ENCODE assay signal across 6 cellular contexts in the genomic region with DNA sequence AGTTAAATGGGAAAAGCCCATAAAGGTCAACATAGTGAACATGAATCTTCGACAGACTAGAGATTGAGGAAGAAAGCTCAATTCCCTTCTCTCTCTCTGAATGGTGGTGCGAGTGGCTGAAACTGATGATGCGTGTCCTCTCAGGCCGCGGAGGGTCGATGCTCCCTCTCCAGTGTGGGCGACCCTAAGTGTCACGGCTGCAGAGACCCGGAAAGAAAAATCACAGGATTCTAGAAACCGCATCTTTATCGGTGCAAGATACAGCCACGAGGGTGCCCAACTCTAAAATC. TPM values are rescaled to one million over a fixed set of nuclear protein-coding genes. Genes with fewer than 3 reads are reported as not detected.
DNase-seq lines count a peak whose midpoint lies in the region; ATAC-seq lines count a peak whose summit lies in the region.

No MANE protein-coding gene starts in this region.

- no peaks in the 10 kb centered on the region for H3K27me3 ChIP-seq in mononuclear cell (ENCODE audit: insufficient read depth, low read length)

- peak overlapping the region; percentile 99 for H3K27ac Mint-ChIP-seq in activated naive CD8-positive, alpha-beta T cell treated with anti-CD3 and anti-CD28 coated beads, Interleukin-2, amount 10 ng/mL, durations not matched to agents 7 days and 5 days

- DNase-seq in activated naive CD8-positive, alpha-beta T cell treated with anti-CD3 and anti-CD28 coated beads, Interleukin-2, amount 10 ng/mL, durations not matched to agents 7 days and 5 days, result no peak
- DNase-seq in NCI-H748 treated with DMSO at 0.1 percent for 48 hours (lab: John Stamatoyannopoulos, UW), result no peak

- H3K4me1 Mint-ChIP-seq in activated naive CD8-positive, alpha-beta T cell treated with anti-CD3 and anti-CD28 coated beads, Interleukin-2, amount 10 ng/mL, durations not matched to agents 7 days and 5 days, result peaks cover 24% of the 10 kb centered on the region

- no peaks in the 10 kb centered on the region for H3K9me3 ChIP-seq in mononuclear cell (ENCODE audit: low read depth, low read length)

- no peaks in the 10 kb centered on the region for H3K27me3 Mint-ChIP-seq in activated naive CD8-positive, alpha-beta T cell treated with anti-CD3 and anti-CD28 coated beads, Interleukin-2, amount 10 ng/mL, durations not matched to agents 7 days and 5 days

- H3K36me3 Mint-ChIP-seq in activated naive CD8-positive, alpha-beta T cell treated with anti-CD3 and anti-CD28 coated beads, Interleukin-2, amount 10 ng/mL, durations not matched to agents 7 days and 5 days, result peaks cover 14% of the 10 kb centered on the region

- POLR2A ChIA-PET in activated naive CD8-positive, alpha-beta T cell treated with anti-CD3 and anti-CD28 coated beads, Interleukin-2, amount 10 ng/mL, durations not matched to agents 7 days and 5 days (lab: Charles Lee), result interaction anchor here (0.6 to 4.2 kb wide), 19 partner anchors 9 to 1310 kb away, joined by 3 to 35 read pairs (median 5); a partner anchor contains a TSS

- H3K4me3 ChIP-seq in mononuclear cell (ENCODE audit: low read length), result peak overlapping the region; percentile 99

- H3K4me1 ChIP-seq in mononuclear cell (ENCODE audit: insufficient read depth, low read length), result peaks cover 52% of the 10 kb centered on the region

- no peaks in the 10 kb centered on the region for H3K9me3 Mint-ChIP-seq in activated naive CD8-positive, alpha-beta T cell treated with anti-CD3 and anti-CD28 coated beads, Interleukin-2, amount 10 ng/mL, durations not matched to agents 7 days and 5 days

- ATAC-seq in HG02885 (IDR thresholded peaks at IDR 0.05; ENCODE audit: poor library complexity, unreplicated experiment) (peak; percentile 9), HG03095 (IDR thresholded peaks at IDR 0.05; ENCODE audit: unreplicated experiment) (no peak), GM18520 (IDR thresholded peaks at IDR 0.05; ENCODE audit: unreplicated experiment) (no peak)
- ATAC-seq in activated naive CD8-positive, alpha-beta T cell treated with anti-CD3 and anti-CD28 coated beads, Interleukin-2, amount 10 ng/mL, durations not matched to agents 7 days and 5 days (ENCODE audit: low read depth), result peak; percentile 0

- H3K4me3 Mint-ChIP-seq in activated naive CD8-positive, alpha-beta T cell treated with anti-CD3 and anti-CD28 coated beads, Interleukin-2, amount 10 ng/mL, durations not matched to agents 7 days and 5 days, result peak overlapping the region; percentile 94

RNA-seq across cellular contexts. Expression of a gene that starts 0.5 kb away (rescaled TPM):
- total RNA-seq in activated naive CD8-positive, alpha-beta T cell treated with anti-CD3 and anti-CD28 coated beads, Interleukin-2, amount 10 ng/mL, durations not matched to agents 7 days and 5 days, result 10 to 100 TPM; 91.7 to 98.0 TPM
- total RNA-seq in mononuclear cell, result 122 TPM

RNA-seq across cellular contexts. Expression of a gene that starts 10.7 kb away (rescaled TPM):
- total RNA-seq in activated naive CD8-positive, alpha-beta T cell treated with anti-CD3 and anti-CD28 coated beads, Interleukin-2, amount 10 ng/mL, durations not matched to agents 7 days and 5 days, result 10 to 100 TPM; 35.7 to 40.1 TPM
- 8.2 TPM for total RNA-seq in mononuclear cell

RNA-seq across cellular contexts. Expression of a gene that starts 35.4 kb away (rescaled TPM):
- 1 to 10 TPM; 1.2 TPM for total RNA-seq in activated naive CD8-positive, alpha-beta T cell treated with anti-CD3 and anti-CD28 coated beads, Interleukin-2, amount 10 ng/mL, durations not matched to agents 7 days and 5 days
- 2.1 TPM for total RNA-seq in mononuclear cell

RNA-seq across cellular contexts. Expression of a gene that starts 38.4 kb away (rescaled TPM):
- total RNA-seq in activated naive CD8-positive, alpha-beta T cell treated with anti-CD3 and anti-CD28 coated beads, Interleukin-2, amount 10 ng/mL, durations not matched to agents 7 days and 5 days, result 10 to 100 TPM; 60.5 to 62.6 TPM
- 41.2 TPM for total RNA-seq in mononuclear cell

RNA-seq across cellular contexts. Expression of a gene that starts 46.9 kb away (rescaled TPM):
- 10 to 100 TPM; 59.9 to 63.1 TPM for total RNA-seq in activated naive CD8-positive, alpha-beta T cell treated with anti-CD3 and anti-CD28 coated beads, Interleukin-2, amount 10 ng/mL, durations not matched to agents 7 days and 5 days
- 46.7 TPM for total RNA-seq in mononuclear cell

Comparison
In these comparisons a context has a peak if more than half of its experiments do, and no peak if none do; other contexts are left out.
1. ATAC-seq: peak in HG02885 (single experiment) and activated naive CD8-positive, alpha-beta T cell treated with anti-CD3 and anti-CD28 coated beads, Interleukin-2, amount 10 ng/mL, durations not matched to agents 7 days and 5 days (single experiment); none in HG03095 (single experiment) and GM18520 (single experiment).